Comparison of ENCODE assay signal across 22 cellular contexts in genomic region chr6:14730654-14731053, GRCh38.
DNase-seq lines count a peak whose midpoint lies in the region; TF ChIP-seq lines count a peak whose summit lies in the region.
"Had no signal": no experiment of that assay in that cellular context is flagged by ENCODE, and none has a peak within 500 bp of the region (broad histone marks: within the 10 kb centered on the region; RNA-seq: fewer than 3 reads in every experiment).

No MANE protein-coding gene starts in this region.

- peaks cover 40% of the 10 kb centered on the region for H3K36me3 Mint-ChIP-seq in activated T-cell treated with anti-CD3 and anti-CD28 coated beads, Interleukin-2, amount 50 U/mL, for 24 hours (ENCODE audit: low read depth)
- H3K36me3 Mint-ChIP-seq in stimulated activated naive CD8-positive, alpha-beta T cell treated with anti-CD3 and anti-CD28 coated beads, Interleukin-15, Interleukin-2, amounts not matched to agents 100 ng/mL and 50 ng/mL, for 24 hours (ENCODE audit: low read depth), result peaks cover 16% of the 10 kb centered on the region
- H3K36me3 Mint-ChIP-seq: CD8-positive, alpha-beta T cell had no signal

- H4K20me1 ChIP-seq in OCI-LY1 (ENCODE audit: insufficient read depth, low read length), result no peaks in the 10 kb centered on the region

- H3K9me3 Mint-ChIP-seq in activated T-cell treated with anti-CD3 and anti-CD28 coated beads, Interleukin-2, amount 50 U/mL, for 24 hours, result peaks cover 12% of the 10 kb centered on the region
- H3K9me3 Mint-ChIP-seq in stimulated activated naive CD8-positive, alpha-beta T cell treated with anti-CD3 and anti-CD28 coated beads, Interleukin-15, Interleukin-2, amounts not matched to agents 100 ng/mL and 50 ng/mL, for 24 hours, result peaks cover 7% of the 10 kb centered on the region
- H3K9me3 Mint-ChIP-seq: CD8-positive, alpha-beta T cell had no signal

- peaks cover 96% of the 10 kb centered on the region for H3K4me1 Mint-ChIP-seq in activated T-cell treated with anti-CD3 and anti-CD28 coated beads, Interleukin-2, amount 50 U/mL, for 24 hours (ENCODE audit: low read depth)
- H3K4me1 Mint-ChIP-seq in stimulated activated naive CD8-positive, alpha-beta T cell treated with anti-CD3 and anti-CD28 coated beads, Interleukin-15, Interleukin-2, amounts not matched to agents 100 ng/mL and 50 ng/mL, for 24 hours (ENCODE audit: low read depth), result peaks cover 91% of the 10 kb centered on the region

- no peak overlapping the region for H3K4me3 Mint-ChIP-seq in activated T-cell treated with anti-CD3 and anti-CD28 coated beads, Interleukin-2, amount 50 U/mL, for 24 hours
- no peak overlapping the region for H3K4me3 Mint-ChIP-seq in stimulated activated naive CD8-positive, alpha-beta T cell treated with anti-CD3 and anti-CD28 coated beads, Interleukin-15, Interleukin-2, amounts not matched to agents 100 ng/mL and 50 ng/mL, for 24 hours
- H3K4me3 Mint-ChIP-seq: CD8-positive, alpha-beta T cell; naive thymus-derived CD4-positive, alpha-beta T cell had no signal

- TF ChIP-seq CTCF in OCI-LY1 (IDR thresholded peaks at IDR 0.05; ENCODE audit: low read length), result no peak

- no peak for DNase-seq in activated T-cell treated with anti-CD3 and anti-CD28 coated beads, Interleukin-2, amount 50 U/mL, for 24 hours
- DNase-seq in activated T-cell treated with anti-CD3 and anti-CD28 coated beads for 4 hours (no peak), fibroblast of gingiva (ENCODE audit: low read depth) (peak; percentile 22), retina (no peak), T-helper 9 cell (no peak)
- no peak for DNase-seq in stimulated activated naive CD4-positive, alpha-beta T cell (lab: John Stamatoyannopoulos, UW)
- DNase-seq: ACHN; adrenal gland; CD8-positive, alpha-beta T cell; dermis blood vessel endothelial cell; DMS79 treated with DMSO at 0.1 percent for 48 hours; foreskin keratinocyte; naive thymus-derived CD4-positive, alpha-beta T cell; NCI-H1694 treated with DMSO at 0.1 percent for 48 hours; NCI-H226; Peyer's patch; right lobe of liver; T1000 had no signal

- H3K27ac Mint-ChIP-seq in activated T-cell treated with anti-CD3 and anti-CD28 coated beads, Interleukin-2, amount 50 U/mL, for 24 hours, result peak overlapping the region; percentile 97
- H3K27ac Mint-ChIP-seq in stimulated activated naive CD8-positive, alpha-beta T cell treated with anti-CD3 and anti-CD28 coated beads, Interleukin-15, Interleukin-2, amounts not matched to agents 100 ng/mL and 50 ng/mL, for 24 hours, result peak overlapping the region; percentile 100
- H3K27ac Mint-ChIP-seq: CD8-positive, alpha-beta T cell had no signal

- H3K4me1 ChIP-seq in OCI-LY1 (ENCODE audit: insufficient read depth, low read length, severe bottlenecking), result peaks cover 35% of the 10 kb centered on the region
- H3K4me1 ChIP-seq: right lobe of liver had no signal

- no peaks in the 10 kb centered on the region; the same call in 1 of the 2 replicates for H3K27me3 ChIP-seq in OCI-LY1 (ENCODE audit: insufficient read depth, low read length)
- H3K27me3 ChIP-seq: adrenal gland, foreskin keratinocyte, hepatocyte, Peyer's patch, right lobe of liver had no signal

- no peaks in the 10 kb centered on the region for H3K79me2 ChIP-seq in OCI-LY1 (ENCODE audit: insufficient read depth, low read length)
- H3K79me2 ChIP-seq: hepatocyte had no signal

- no peaks in the 10 kb centered on the region for H3K9me3 ChIP-seq in OCI-LY1 (ENCODE audit: low read length)
- H3K9me3 ChIP-seq: adrenal gland, Peyer's patch, right lobe of liver had no signal

- H3K27me3 Mint-ChIP-seq in activated T-cell treated with anti-CD3 and anti-CD28 coated beads, Interleukin-2, amount 50 U/mL, for 24 hours, result no peaks in the 10 kb centered on the region
- H3K27me3 Mint-ChIP-seq in stimulated activated naive CD8-positive, alpha-beta T cell treated with anti-CD3 and anti-CD28 coated beads, Interleukin-15, Interleukin-2, amounts not matched to agents 100 ng/mL and 50 ng/mL, for 24 hours, result no peaks in the 10 kb centered on the region
- H3K27me3 Mint-ChIP-seq: naive thymus-derived CD4-positive, alpha-beta T cell had no signal

- peak overlapping the region; percentile 90 for H3K27ac ChIP-seq in OCI-LY1 (ENCODE audit: low read depth, low read length, poor library complexity, severe bottlenecking)
- H3K27ac ChIP-seq: adrenal gland, hepatocyte, right lobe of liver had no signal

- H3F3A ChIP-seq in OCI-LY1 (ENCODE audit: insufficient read depth, low read length), result no peaks in the 10 kb centered on the region

- H3K4me2 ChIP-seq in OCI-LY1 (ENCODE audit: low read length), result no peak overlapping the region
- H3K4me2 ChIP-seq: hepatocyte had no signal

- no peak overlapping the region for H2AFZ ChIP-seq in OCI-LY1 (ENCODE audit: low read length)
- H2AFZ ChIP-seq: hepatocyte had no signal

- H3K9ac ChIP-seq in OCI-LY1 (ENCODE audit: low read length), result no peak overlapping the region

- H3K9me2 ChIP-seq in OCI-LY1 (ENCODE audit: low read depth, low read length), result no peaks in the 10 kb centered on the region

- no peak overlapping the region for H3K4me3 ChIP-seq in OCI-LY1 (ENCODE audit: low read depth, low read length, poor library complexity, severe bottlenecking)
- H3K4me3 ChIP-seq: adrenal gland, hepatocyte, lung, Peyer's patch, right lobe of liver had no signal

- no peaks in the 10 kb centered on the region for H3K36me3 ChIP-seq in OCI-LY1 (ENCODE audit: insufficient read depth, low read length)
- H3K36me3 ChIP-seq: adrenal gland, Peyer's patch, right lobe of liver had no signal
